ENCODE assay signal across 26 cellular contexts in genomic region chr11:105933666-105934065, GRCh38.
DNase-seq lines count a peak whose midpoint lies in the region; FAIRE-seq and TF ChIP-seq lines count a peak whose summit lies in the region.
"Had no signal": no experiment of that assay in that cellular context is flagged by ENCODE, and none has a peak within 500 bp of the region (broad histone marks: within the 10 kb centered on the region; RNA-seq: fewer than 3 reads in every experiment).

No MANE protein-coding gene starts in this region.

- H3T11ph ChIP-seq in H9 (ENCODE audit: low read length), result no peak overlapping the region

- H3K4me1 ChIP-seq in H9 (ENCODE audit: insufficient read depth, low read length) (peaks cover 3% of the 10 kb centered on the region; the same call in 1 of the 2 replicates), testis (no peaks in the 10 kb centered on the region), thyroid gland (no peaks in the 10 kb centered on the region)
- H3K4me1 ChIP-seq: BLaER1 had no signal

- H2AK5ac ChIP-seq in H9 (ENCODE audit: insufficient read length, low read length), result no peak overlapping the region

- no peaks in the 10 kb centered on the region for H3K79me1 ChIP-seq in H9 (ENCODE audit: insufficient read depth, low read depth, low read length, poor library complexity, severe bottlenecking)

- no peak overlapping the region for H3K4me3 Mint-ChIP-seq in H9
- H3K4me3 Mint-ChIP-seq: CD14-positive monocyte; CD4-positive, alpha-beta memory T cell; CD4-positive, CD25-positive, alpha-beta regulatory T cell; CD8-positive, alpha-beta memory T cell had no signal

- no peak overlapping the region for H4K91ac ChIP-seq in H9 (ENCODE audit: insufficient read length, low read depth, low read length)

- in situ Hi-C loops in SK-MEL-5 (cut with HindIII; ENCODE audit: low pct_unique_long_range_greater_than_20kb, low sequenced_read_pairs), result no loop called here

- H3K9me3 Mint-ChIP-seq in H9, result no peaks in the 10 kb centered on the region
- H3K9me3 Mint-ChIP-seq: CD4-positive, alpha-beta memory T cell; CD4-positive, CD25-positive, alpha-beta regulatory T cell; CD8-positive, alpha-beta memory T cell had no signal

- TF ChIP-seq CTCF in H9 (conservative IDR thresholded peaks at IDR 0.05), result no peak
- no peak for TF ChIP-seq CTCF in testis (IDR thresholded peaks at IDR 0.05)
- no peak for TF ChIP-seq CTCF in thyroid gland (IDR thresholded peaks at IDR 0.05)

- no peaks in the 10 kb centered on the region for H4K20me1 ChIP-seq in H9 (ENCODE audit: control insufficient read depth, insufficient read depth, insufficient read length)
- H4K20me1 ChIP-seq: BLaER1 had no signal

- H3K27ac ChIP-seq in H9 (ENCODE audit: insufficient read length, low read depth, low read length), result no peak overlapping the region
- no peak overlapping the region for H3K27ac ChIP-seq in testis
- no peak overlapping the region for H3K27ac ChIP-seq in thyroid gland
- H3K27ac ChIP-seq: BLaER1 had no signal

- H3K9ac ChIP-seq in H9 (ENCODE audit: extremely low read depth, insufficient read length, low read length), result no peak overlapping the region
- H3K9ac ChIP-seq: BLaER1 had no signal

- H3K27me3 Mint-ChIP-seq in H9 (ENCODE audit: low read depth), result no peaks in the 10 kb centered on the region
- H3K27me3 Mint-ChIP-seq: CD4-positive, CD25-positive, alpha-beta regulatory T cell had no signal

- peak overlapping the region in 2 of 3 experiments; percentile 12 to 67; a peak in 2 of 7 replicates for H3K27ac Mint-ChIP-seq in H9
- H3K27ac Mint-ChIP-seq: CD14-positive monocyte; CD4-positive, alpha-beta memory T cell; CD4-positive, CD25-positive, alpha-beta regulatory T cell; CD8-positive, alpha-beta memory T cell had no signal

- H3K27me3 ChIP-seq in H9 (ENCODE audit: insufficient read depth, low read length) (no peaks in the 10 kb centered on the region), testis (no peaks in the 10 kb centered on the region), thyroid gland (no peaks in the 10 kb centered on the region)
- H3K27me3 ChIP-seq: BE2C, BLaER1 had no signal

- no peak overlapping the region for H4K5ac ChIP-seq in H9 (ENCODE audit: insufficient read length, low read depth, low read length)

- FAIRE-seq in GM12892 (lab: Jason Lieb, UNC), result peak; percentile 24
- FAIRE-seq: A204.1, D721Med, G401.6, GM12891, GM18507 had no signal

- no peak overlapping the region for H3K23ac ChIP-seq in H9 (ENCODE audit: insufficient read length, low read depth, low read length)

- H4K8ac ChIP-seq in H9 (replicated peaks; ENCODE audit: insufficient read length, low read depth, low read length), result no peak overlapping the region

- H3K18ac ChIP-seq in H9 (ENCODE audit: insufficient read length, low read depth, low read length), result no peak overlapping the region

- H3K4me1 Mint-ChIP-seq in H9, result peaks cover 21 to 22% of the 10 kb centered on the region in 2 experiments
- H3K4me1 Mint-ChIP-seq: CD14-positive monocyte; CD4-positive, alpha-beta memory T cell; CD4-positive, CD25-positive, alpha-beta regulatory T cell; CD8-positive, alpha-beta memory T cell had no signal

- H3K9me3 ChIP-seq in H9 (ENCODE audit: control insufficient read depth, low read depth, low read length), result no peaks in the 10 kb centered on the region
- no peaks in the 10 kb centered on the region for H3K9me3 ChIP-seq in testis
- H3K9me3 ChIP-seq in thyroid gland, result no peaks in the 10 kb centered on the region
- H3K9me3 ChIP-seq: BE2C, BLaER1, Caco-2 had no signal

- no peaks in the 10 kb centered on the region for H3K36me3 Mint-ChIP-seq in H9 (ENCODE audit: insufficient read depth in 1 of 3, low read depth in 3 of 3)
- H3K36me3 Mint-ChIP-seq: CD14-positive monocyte; CD4-positive, alpha-beta memory T cell; CD4-positive, CD25-positive, alpha-beta regulatory T cell; CD8-positive, alpha-beta memory T cell had no signal

- H2BK5ac ChIP-seq in H9 (ENCODE audit: insufficient read length, low read length), result no peak overlapping the region

- DNase-seq in GM12892 (ENCODE audit: insufficient read length) (no peak), H9 (no peak), SK-MEL-5 (ENCODE audit: low read depth, low spot score) (peak; percentile 93), testis (peak; percentile 61), thyroid gland (no peak), activated T-cell treated with anti-CD3 and anti-CD28 coated beads for 4 hours (no peak), NCI-H510A treated with DMSO at 0.1 percent for 48 hours (lab: John Stamatoyannopoulos, UW) (no peak), pons (ENCODE audit: low spot score) (no peak)
- DNase-seq: 8988T; ACHN; BE2C; C1 segment of cervical spinal cord; Caco-2; Calu3; CD4-positive, alpha-beta memory T cell; CD4-positive, CD25-positive, alpha-beta regulatory T cell; CD8-positive, alpha-beta memory T cell; DMS79 treated with DMSO at 0.1 percent for 48 hours; GF-D8 had no signal

- WGBS in H9 (ENCODE audit: extremely low coverage, insufficient read length, low lambda C conversion rate), result no CpG with 5 or more reads among the region's 6 CpGs
- 69% methylated on average over 6 of the region's 6 CpGs for WGBS in testis, 2 donors
- 93 to 94% methylated on average over 6 of the region's 6 CpGs for WGBS in thyroid gland, 2 donors

- H3K4me3 ChIP-seq in testis (no peak overlapping the region), thyroid gland (replicated peaks in 1 of 3) (no peak overlapping the region)
- H3K4me3 ChIP-seq: BLaER1 had no signal

- H3K4ac ChIP-seq in H9 (ENCODE audit: low read depth, low read length), result no peak overlapping the region

- no peaks in the 10 kb centered on the region for H3K36me3 ChIP-seq in testis (ENCODE audit: low read depth, missing control alignments)
- H3K36me3 ChIP-seq in thyroid gland, result no peaks in the 10 kb centered on the region
- H3K36me3 ChIP-seq: BE2C, BLaER1 had no signal

- H3K14ac ChIP-seq in H9 (ENCODE audit: insufficient read depth, low read length), result no peak overlapping the region

- H2BK120ac ChIP-seq in H9 (ENCODE audit: low read depth, low read length, poor library complexity, severe bottlenecking), result no peak overlapping the region

- H3K56ac ChIP-seq in H9 (ENCODE audit: insufficient read length, low read depth, low read length), result no peak overlapping the region

- no peak overlapping the region for H2BK15ac ChIP-seq in H9 (ENCODE audit: low read depth, low read length)

- H3K79me2 ChIP-seq in H9 (ENCODE audit: insufficient read depth, low read length), result no peaks in the 10 kb centered on the region

- no peak overlapping the region for H3K4me2 ChIP-seq in H9 (ENCODE audit: insufficient read depth, insufficient read length, low read length)
- H3K4me2 ChIP-seq: BLaER1 had no signal

- TF ChIP-seq POLR2A in GM12892 (IDR thresholded peaks at IDR 0.05; ENCODE audit: low read depth, low read length) (no peak), testis (IDR thresholded peaks at IDR 0.05) (no peak), thyroid gland (IDR thresholded peaks at IDR 0.05) (no peak)

- no peak overlapping the region for H2AFZ ChIP-seq in H9 (ENCODE audit: low read length)

- no peak overlapping the region for H2BK20ac ChIP-seq in H9 (ENCODE audit: low read depth, low read length, poor library complexity, severe bottlenecking)

- no peak overlapping the region for H2BK12ac ChIP-seq in H9 (ENCODE audit: insufficient read length, low read depth, low read length)

- intact Hi-C loops in testis (cut with DNase I; ENCODE audit: low total_unique reads), result no loop called here
- intact Hi-C loops in thyroid gland (cut with DNase I), result no loop called here

- no peaks in the 10 kb centered on the region for H3K23me2 ChIP-seq in H9 (ENCODE audit: insufficient read length, low read depth, low read length, poor library complexity, severe bottlenecking)

Comparison
In these comparisons a context has a peak if more than half of its experiments do, and no peak if none do; other contexts are left out.
1. DNase-seq: peak in SK-MEL-5 (single experiment) and testis (single experiment); none in GM12892 (single experiment), H9 (single experiment), thyroid gland (0 of 2), activated T-cell treated with anti-CD3 and anti-CD28 coated beads for 4 hours (single experiment), NCI-H510A treated with DMSO at 0.1 percent for 48 hours (single experiment) and pons (single experiment).